Comparison of ENCODE assay signal across 23 cellular contexts in the genomic region with DNA sequence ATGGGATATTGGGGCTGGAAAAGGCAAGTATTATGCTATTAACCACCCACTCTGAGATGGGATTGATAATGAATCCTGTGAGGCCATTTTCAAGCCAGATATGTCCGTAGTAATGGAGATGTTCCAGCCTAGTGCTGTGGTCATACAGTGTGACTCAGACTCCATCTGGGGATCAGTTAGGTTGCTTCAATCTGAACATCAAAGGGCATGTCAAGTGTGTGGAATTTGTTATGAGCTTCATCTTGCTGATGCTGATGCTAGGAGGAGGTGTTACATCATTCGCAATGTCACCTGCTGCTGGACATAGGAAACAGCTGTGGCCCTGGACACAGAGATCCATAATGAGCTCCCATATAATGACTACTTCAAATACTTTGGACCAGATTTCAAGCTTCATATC.
A peak's percentile ranks its signal among the peaks of the same experiment; 100 is the strongest.
DNase-seq lines count a peak whose midpoint lies in the region; ATAC-seq and TF ChIP-seq lines count a peak whose summit lies in the region.
"Had no signal": no experiment of that assay in that cellular context is flagged by ENCODE, and none has a peak within 500 bp of the region (broad histone marks: within the 10 kb centered on the region; RNA-seq: fewer than 3 reads in every experiment).

No MANE protein-coding gene starts in this region.

- RAD21 ChIA-PET in HCT116 (lab: Charles Lee; ENCODE audit: low non-redundant PET in 1 of 2, low total read pairs in 2 of 2, uncharacterized antibody in 2 of 2, unreplicated experiment in 2 of 2), result no interaction called here

- H3K9me3 ChIP-seq in HCT116 (ENCODE audit: control insufficient read depth in 1 of 2, insufficient read depth in 1 of 2, low read depth in 1 of 2, low read length in 2 of 2) (no peaks in the 10 kb centered on the region), left lung (no peaks in the 10 kb centered on the region), WERI-Rb-1 (ENCODE audit: severe bottlenecking) (no peaks in the 10 kb centered on the region)
- H3K9me3 ChIP-seq: ascending aorta, heart right ventricle, SJCRH30, uterus had no signal

- H4K20me1 ChIP-seq in HCT116 (ENCODE audit: insufficient read depth), result no peaks in the 10 kb centered on the region

- H3K4me3 ChIP-seq in HCT116 (replicated peaks in 1 of 2; ENCODE audit: low read depth in 1 of 2, low read length in 2 of 2), result no peak overlapping the region
- no peak overlapping the region for H3K4me3 ChIP-seq in astrocyte of the spinal cord (ENCODE audit: low read depth, low read length)
- H3K4me3 ChIP-seq in left lung, result no peak overlapping the region
- H3K4me3 ChIP-seq in H7 (ENCODE audit: insufficient read depth, low read depth, low read length), result no peak overlapping the region
- no peak overlapping the region for H3K4me3 ChIP-seq in WERI-Rb-1 (ENCODE audit: low read depth, low read length)
- H3K4me3 ChIP-seq: ascending aorta, heart right ventricle, neural progenitor cell, SJCRH30, skin epidermis, uterus had no signal

- no peaks in the 10 kb centered on the region for H3K36me3 ChIP-seq in HCT116 (ENCODE audit: control insufficient read depth in 1 of 2, insufficient read depth in 2 of 2, low read length in 2 of 2)
- H3K36me3 ChIP-seq in left lung, result no peaks in the 10 kb centered on the region
- H3K36me3 ChIP-seq in H7 (replicated peaks; ENCODE audit: control insufficient read depth, insufficient read depth, low read length), result no peaks in the 10 kb centered on the region
- H3K36me3 ChIP-seq in WERI-Rb-1, result no peaks in the 10 kb centered on the region; the same call in none of the 2 replicates
- H3K36me3 ChIP-seq: neural progenitor cell, SJCRH30, uterus had no signal

- intact Hi-C loops in HCT116 (cut with micrococcal nuclease), result no loop called here
- intact Hi-C loops in left lung (cut with DNase I), result no loop called here

- TF ChIP-seq POLR2A in HCT116 (IDR thresholded peaks at IDR 0.05; ENCODE audit: borderline replicate concordance, extremely low read depth, insufficient read depth, insufficient read length), result no peak

- H3K27ac ChIP-seq in HCT116 (ENCODE audit: low read depth, low read length), result no peak overlapping the region
- H3K27ac ChIP-seq in left lung, result no peak overlapping the region
- H3K27ac ChIP-seq in WERI-Rb-1, result no peak overlapping the region
- H3K27ac ChIP-seq: ascending aorta, heart right ventricle, neural progenitor cell, SJCRH30, skin epidermis, uterus had no signal

- H3K4me1 ChIP-seq in HCT116 (ENCODE audit: control insufficient read depth in 1 of 2, insufficient read depth in 2 of 2, low read length in 2 of 2) (no peaks in the 10 kb centered on the region), left lung (no peaks in the 10 kb centered on the region)
- H3K4me1 ChIP-seq: neural progenitor cell, SJCRH30, uterus had no signal

- no peaks in the 10 kb centered on the region for H3K9me2 ChIP-seq in HCT116 (ENCODE audit: insufficient read depth)

- no peak for TF ChIP-seq CTCF in HCT116 (IDR thresholded peaks at IDR 0.05 in 2 of 3, conservative IDR thresholded peaks at IDR 0.05 in 1 of 3; ENCODE audit: borderline replicate concordance in 1 of 3, insufficient read depth in 1 of 3, low read depth in 2 of 3, low read length in 2 of 3)
- no peak for TF ChIP-seq CTCF in astrocyte of the spinal cord (IDR thresholded peaks at IDR 0.05; ENCODE audit: low read depth, low read length)
- no peak for TF ChIP-seq CTCF in left lung (IDR thresholded peaks at IDR 0.05)
- TF ChIP-seq CTCF in WERI-Rb-1 (IDR thresholded peaks at IDR 0.05; ENCODE audit: low read depth, low read length), result no peak

- ATAC-seq in HCT116 (no peak), left lung (peak; percentile 41)
- ATAC-seq: effector memory CD8-positive, alpha-beta T cell; esophagus mucosa; stimulated activated memory B cell treated with anti-CD40 and anti-IgM and Interleukin-4, amounts not matched to agents 10 μg/mL and 1 μg/mL and 100 μg/mL, for 72 hours; T-helper 17 cell had no signal

- no TSS peak for BruUV-seq in HCT116 (replicated peaks; lab: Mats Ljungman, UMichigan)

- H3K4me2 ChIP-seq in HCT116 (ENCODE audit: low read length), result no peak overlapping the region
- H3K4me2 ChIP-seq: neural progenitor cell had no signal

- in situ Hi-C loops in astrocyte of the spinal cord (cut with HindIII; ENCODE audit: low sequenced_read_pairs), result no loop called here

- CTCF ChIA-PET in HCT116 (lab: Charles Lee), result no interaction called here

- no peak overlapping the region for H3K9ac ChIP-seq in HCT116 (ENCODE audit: low read length)
- H3K9ac ChIP-seq: neural progenitor cell had no signal

- POLR2A ChIA-PET in HCT116 (lab: Charles Lee), result no interaction called here

- H3K27me3 ChIP-seq in HCT116 (ENCODE audit: insufficient read depth, low read length), result no peaks in the 10 kb centered on the region
- H3K27me3 ChIP-seq in left lung, result no peaks in the 10 kb centered on the region
- H3K27me3 ChIP-seq in H7 (ENCODE audit: control insufficient read depth, insufficient read depth, low read length), result no peaks in the 10 kb centered on the region
- no peaks in the 10 kb centered on the region for H3K27me3 ChIP-seq in WERI-Rb-1 (ENCODE audit: insufficient read depth, low read depth, severe bottlenecking)
- H3K27me3 ChIP-seq: ascending aorta, heart right ventricle, neural progenitor cell, SJCRH30, uterus had no signal

- peak; percentile 51 for DNase-seq in AG08395 (ENCODE audit: low spot score)
- DNase-seq in HCT116 (ENCODE audit: low read depth, low spot score), result no peak
- DNase-seq in astrocyte of the spinal cord (ENCODE audit: low read depth, low spot score), result peak; percentile 48
- no peak for DNase-seq in left lung
- DNase-seq in D341Med (ENCODE audit: low spot score), result no peak
- DNase-seq in H7, result no peak
- no peak for DNase-seq in NCI-H146 treated with DMSO at 0.1 percent for 48 hours (lab: John Stamatoyannopoulos, UW; ENCODE audit: unreplicated experiment)
- DNase-seq in WERI-Rb-1, result no peak
- DNase-seq: activated CD4-positive, alpha-beta T cell treated with anti-CD3 and anti-CD28 coated beads, Interleukin-2, amount 10 ng/mL, durations not matched to agents 7 days and 5 days; CD4-positive, CD25-positive, alpha-beta regulatory T cell; DMS153; effector memory CD8-positive, alpha-beta T cell; heart right ventricle; NCI-H1105 treated with DMSO at 0.1 percent for 48 hours; NK-92 treated with Interleukin-12 subunit alpha and Interleukin-12 subunit beta, amount 100 ng/mL, for 24 hours; T-helper 17 cell; uterus had no signal

- no peaks in the 10 kb centered on the region for H3K79me2 ChIP-seq in HCT116 (ENCODE audit: insufficient read depth, low read length)

- TF ChIP-seq RAD21 in HCT116 (IDR thresholded peaks at IDR 0.05; ENCODE audit: low read depth), result no peak

- no peak overlapping the region for H2AFZ ChIP-seq in HCT116 (ENCODE audit: low read depth, low read length, poor library complexity, severe bottlenecking)
- H2AFZ ChIP-seq: neural progenitor cell had no signal

TF ChIP-seq in HCT116, 20 proteins besides CTCF, POLR2A, EP300 and RAD21:
- TF ChIP-seq TCF7L2 (IDR thresholded peaks at IDR 0.05; ENCODE audit: borderline replicate concordance, extremely low read depth, insufficient read depth, insufficient read length), result peak; percentile 14
- no peak for TF ChIP-seq SP1 (IDR thresholded peaks at IDR 0.05; ENCODE audit: low read depth)
TF ChIP-seq in HCT116: peak in this region for 1.

Comparison
In these comparisons a context has a peak if more than half of its experiments do, and no peak if none do; other contexts are left out.
1. DNase-seq: peak in AG08395 (single experiment) and astrocyte of the spinal cord (single experiment); none in HCT116 (single experiment), left lung (0 of 2), D341Med (single experiment), H7 (single experiment), NCI-H146 treated with DMSO at 0.1 percent for 48 hours (single experiment) and WERI-Rb-1 (single experiment).